Comparison of ENCODE assay signal across 33 cellular contexts in the genomic region with DNA sequence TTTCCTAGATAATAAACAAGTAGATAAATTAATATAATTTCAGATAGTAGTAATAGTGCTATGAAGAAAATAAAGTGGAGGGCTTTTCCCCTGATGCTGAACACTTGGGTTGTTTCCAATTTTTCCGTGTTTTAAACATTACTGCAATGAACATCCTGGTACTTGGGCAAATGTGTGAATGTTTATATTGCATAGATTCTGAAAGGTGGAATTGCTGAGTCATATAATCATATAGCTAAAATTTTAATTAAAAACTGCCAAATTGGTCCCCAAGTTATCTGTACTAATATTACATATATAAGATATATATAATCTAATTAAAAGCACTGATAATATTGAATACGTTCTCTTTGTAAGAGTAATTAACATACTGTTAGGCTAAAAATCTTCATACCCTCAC.
"Had no signal": no experiment of that assay in that cellular context is flagged by ENCODE, and none has a peak within 500 bp of the region (broad histone marks: within the 10 kb centered on the region; RNA-seq: fewer than 3 reads in every experiment).

No MANE protein-coding gene starts in this region.

- FAIRE-seq: frontal cortex had no signal

- ATAC-seq: activated CD4-positive, CD25-positive, alpha-beta regulatory T cell treated with anti-CD3 and anti-CD28 coated beads, Interleukin-2, amount 50 U/mL, for 24 hours; activated CD8-positive, alpha-beta T cell treated with anti-CD3 and anti-CD28 coated beads for 36 hours; activated T-cell treated with anti-CD3 and anti-CD28 coated beads, Interleukin-2, amount 50 U/mL, for 4 hours; activated T-helper 17 cell treated with anti-CD3 and anti-CD28 coated beads, Interleukin-2, amount 50 U/mL, for 72 hours; body of pancreas; esophagus mucosa; T-helper 17 cell had no signal

- H3K4me3 ChIP-seq: body of pancreas, colonic mucosa, dorsolateral prefrontal cortex had no signal

- H3K27me3 Mint-ChIP-seq: dendritic cell treated with granulocyte-macrophage colony-stimulating factor and Interleukin-4, amounts not matched to agents 40 ng/mL and 50 ng/mL, for 4 days had no signal

- H3K27ac Mint-ChIP-seq: activated B cell treated with CpG ODN at 0.5 μM for 24 hours; activated CD8-positive, alpha-beta T cell treated with anti-CD3 and anti-CD28 coated beads for 36 hours; activated naive CD8-positive, alpha-beta T cell; activated T-helper 17 cell treated with anti-CD3 and anti-CD28 coated beads, Interleukin-2, amount 50 U/mL, for 72 hours; dendritic cell treated with granulocyte-macrophage colony-stimulating factor and Interleukin-4, amounts not matched to agents 40 ng/mL and 50 ng/mL, for 4 days; endodermal cell; T-helper 17 cell; T-helper 2 cell treated with Interferon-gamma antibody and Interleukin-4, amounts not matched to agents 5 μg/mL and 100 μg/mL, for 36 hours had no signal

- H3K36me3 ChIP-seq: colonic mucosa, WERI-Rb-1 had no signal

- H3K9me3 ChIP-seq: body of pancreas, colonic mucosa had no signal

- H3K4me3 Mint-ChIP-seq: activated B cell treated with CpG ODN at 0.5 μM for 24 hours; activated CD8-positive, alpha-beta T cell treated with anti-CD3 and anti-CD28 coated beads for 36 hours; activated naive CD8-positive, alpha-beta T cell; activated T-cell treated with anti-CD3 and anti-CD28 coated beads, Interleukin-2, amount 50 U/mL, for 4 hours; activated T-helper 17 cell treated with anti-CD3 and anti-CD28 coated beads, Interleukin-2, amount 50 U/mL, for 72 hours; dendritic cell treated with granulocyte-macrophage colony-stimulating factor and Interleukin-4, amounts not matched to agents 40 ng/mL and 50 ng/mL, for 4 days; endodermal cell; T-helper 17 cell; T-helper 2 cell treated with Interferon-gamma antibody and Interleukin-4, amounts not matched to agents 5 μg/mL and 100 μg/mL, for 36 hours had no signal

- H3K36me3 Mint-ChIP-seq: activated naive CD8-positive, alpha-beta T cell had no signal

- H3K4me1 Mint-ChIP-seq: activated B cell treated with CpG ODN at 0.5 μM for 24 hours; activated T-helper 17 cell treated with anti-CD3 and anti-CD28 coated beads, Interleukin-2, amount 50 U/mL, for 72 hours; T-helper 17 cell had no signal

- H3K27ac ChIP-seq: body of pancreas, colonic mucosa, WERI-Rb-1 had no signal

- H3K9me3 Mint-ChIP-seq: activated B cell treated with CpG ODN at 0.5 μM for 24 hours; activated CD8-positive, alpha-beta T cell treated with anti-CD3 and anti-CD28 coated beads for 36 hours; activated T-cell treated with anti-CD3 and anti-CD28 coated beads, Interleukin-2, amount 50 U/mL, for 4 hours; activated T-helper 17 cell treated with anti-CD3 and anti-CD28 coated beads, Interleukin-2, amount 50 U/mL, for 72 hours; endodermal cell; T-helper 2 cell treated with Interferon-gamma antibody and Interleukin-4, amounts not matched to agents 5 μg/mL and 100 μg/mL, for 36 hours had no signal

- H3K27me3 ChIP-seq: body of pancreas, colonic mucosa, dorsolateral prefrontal cortex had no signal

- H3K4me1 ChIP-seq: colonic mucosa had no signal

- DNase-seq: activated B cell treated with CpG ODN at 0.5 μM for 24 hours; activated CD4-positive, alpha-beta T cell treated with anti-CD3 and anti-CD28 coated beads for 48 hours; activated CD4-positive, alpha-beta T cell treated with anti-CD3 and anti-CD28 coated beads, Interleukin-2, amount 50 U/mL, for 1 hour; activated CD4-positive, alpha-beta T cell treated with anti-CD3 and anti-CD28 coated beads, Interleukin-2, amount 50 U/mL, for 48 hours; activated CD8-positive, alpha-beta memory T cell treated with anti-CD3 and anti-CD28 coated beads for 24 hours; activated CD8-positive, alpha-beta T cell treated with anti-CD3 and anti-CD28 coated beads for 36 hours; activated effector memory CD4-positive, alpha-beta T cell treated with Interleukin-2 at 50 U/mL for 16 hours; activated gamma-delta T cell treated with Interleukin-2 at 50 U/mL for 16 hours; activated naive CD4-positive, alpha-beta T cell treated with anti-CD3 and anti-CD28 coated beads, Interleukin-2, amount 50 U/mL, for 16 hours; activated naive CD4-positive, alpha-beta T cell treated with Interleukin-2 at 50 U/mL for 16 hours; activated T-cell treated with anti-CD3 and anti-CD28 coated beads, Interleukin-2, amount 50 U/mL, for 4 hours; amniotic stem cell; anterior cingulate cortex; body of pancreas; central memory CD4-positive, alpha-beta T cell; cerebellar nuclear complex; colonic mucosa; dorsolateral prefrontal cortex; effector memory CD4-positive, alpha-beta T cell; endodermal cell; foreskin fibroblast; head of caudate nucleus; T-helper 1 cell; T-helper 17 cell; T1000; WERI-Rb-1 had no signal
